22 cellular contexts compared by ENCODE assay signal in genomic region chr13:86920960-86921359, GRCh38.
"Had no signal": no experiment of that assay in that cellular context is flagged by ENCODE, and none has a peak within 500 bp of the region (broad histone marks: within the 10 kb centered on the region; RNA-seq: fewer than 3 reads in every experiment).

No MANE protein-coding gene starts in this region.

- DNase-seq: colonic mucosa; cortex of kidney; effector CD8-positive, alpha-beta T cell; effector memory CD8-positive, alpha-beta T cell; endodermal cell; foreskin keratinocyte; glutamatergic neuron; head of caudate nucleus; heart right ventricle; hippocampal formation; left cardiac atrium; left lung; left ventricle myocardium superior; lower lobe of right lung; mesenchymal stem cell; midbrain had no signal

- H3K9me3 ChIP-seq: colonic mucosa, esophagus muscularis mucosa, gastroesophageal sphincter, heart right ventricle, left lung, lower lobe of right lung had no signal

- H3K4me1 ChIP-seq: colonic mucosa, esophagus muscularis mucosa, foreskin keratinocyte, gastroesophageal sphincter, heart right ventricle, left lung, lower lobe of right lung had no signal

- H3K27me3 Mint-ChIP-seq: dendritic cell treated with granulocyte-macrophage colony-stimulating factor and Interleukin-4, amounts not matched to agents 40 ng/mL and 50 ng/mL, for 4 days; effector memory CD8-positive, alpha-beta T cell had no signal

- H3K36me3 ChIP-seq: colonic mucosa, esophagus muscularis mucosa, gastroesophageal sphincter, heart right ventricle, left lung, lower lobe of right lung had no signal

- H3K4me3 Mint-ChIP-seq: dendritic cell treated with granulocyte-macrophage colony-stimulating factor and Interleukin-4, amounts not matched to agents 40 ng/mL and 50 ng/mL, for 4 days; effector memory CD8-positive, alpha-beta T cell; endodermal cell had no signal

- H3K4me3 ChIP-seq: colonic mucosa, esophagus muscularis mucosa, gastroesophageal sphincter, heart right ventricle, left lung, lower lobe of right lung had no signal

- ATAC-seq: effector memory CD8-positive, alpha-beta T cell; foreskin keratinocyte; gastroesophageal sphincter; heart right ventricle; left cardiac atrium; left lung; left ventricle myocardium superior; lower lobe of right lung had no signal

- FAIRE-seq: endothelial cell of umbilical vein, islet of Langerhans, keratinocyte had no signal

- H3K27ac Mint-ChIP-seq: dendritic cell treated with granulocyte-macrophage colony-stimulating factor and Interleukin-4, amounts not matched to agents 40 ng/mL and 50 ng/mL, for 4 days; effector memory CD8-positive, alpha-beta T cell; endodermal cell had no signal

- H3K27me3 ChIP-seq: colonic mucosa, esophagus muscularis mucosa, foreskin keratinocyte, gastroesophageal sphincter, heart right ventricle, left lung had no signal

- H3K27ac ChIP-seq: colonic mucosa, esophagus muscularis mucosa, foreskin keratinocyte, gastroesophageal sphincter, heart right ventricle, left lung, lower lobe of right lung had no signal
